1 cellular context compared by ENCODE assay signal in the genomic region with DNA sequence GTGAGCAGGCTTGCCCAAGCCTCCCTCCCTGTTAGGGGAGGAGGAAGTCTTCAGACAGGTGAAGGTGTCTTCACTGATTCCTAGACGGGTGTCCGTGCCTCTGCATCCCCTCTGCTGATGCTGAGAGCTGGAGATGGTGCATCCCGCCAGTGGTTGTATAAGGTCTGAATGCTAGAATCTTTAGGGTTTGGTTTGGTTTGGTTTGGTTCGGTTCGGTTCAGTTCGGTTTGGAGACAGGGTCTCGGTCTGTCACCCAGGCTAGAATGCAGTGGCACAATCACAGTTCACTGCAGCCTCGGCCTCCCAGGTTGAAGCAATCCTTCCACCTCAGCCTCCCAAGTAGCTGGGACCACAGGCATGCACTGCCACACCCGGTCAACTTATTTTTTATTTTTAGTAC.
TF ChIP-seq lines count a peak whose summit lies in the region.

No MANE protein-coding gene starts in this region.

TF ChIP-seq in SK-N-SH treated with all-trans-retinoic acid at 6 μM for 48 hours, 23 proteins besides CTCF, POLR2A, EP300 and RAD21:
- no peak for TF ChIP-seq ZNF70 (CRISPR knock-in tag; IDR thresholded peaks at IDR 0.05)
- no peak for TF ChIP-seq RARB (CRISPR knock-in tag; IDR thresholded peaks at IDR 0.05)
- TF ChIP-seq, protein P1, sequence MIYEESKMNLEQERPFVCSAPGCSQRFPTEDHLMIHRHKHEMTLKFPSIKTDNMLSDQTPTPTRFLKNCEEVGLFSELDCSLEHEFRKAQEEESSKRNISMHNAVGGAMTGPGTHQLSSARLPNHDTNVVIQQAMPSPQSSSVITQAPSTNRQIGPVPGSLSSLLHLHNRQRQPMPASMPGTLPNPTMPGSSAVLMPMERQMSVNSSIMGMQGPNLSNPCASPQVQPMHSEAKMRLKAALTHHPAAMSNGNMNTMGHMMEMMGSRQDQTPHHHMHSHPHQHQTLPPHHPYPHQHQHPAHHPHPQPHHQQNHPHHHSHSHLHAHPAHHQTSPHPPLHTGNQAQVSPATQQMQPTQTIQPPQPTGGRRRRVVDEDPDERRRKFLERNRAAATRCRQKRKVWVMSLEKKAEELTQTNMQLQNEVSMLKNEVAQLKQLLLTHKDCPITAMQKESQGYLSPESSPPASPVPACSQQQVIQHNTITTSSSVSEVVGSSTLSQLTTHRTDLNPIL (CRISPR knock-in tag; IDR thresholded peaks at IDR 0.05; ENCODE audit: low read depth): no peak
- TF ChIP-seq, protein P2, sequence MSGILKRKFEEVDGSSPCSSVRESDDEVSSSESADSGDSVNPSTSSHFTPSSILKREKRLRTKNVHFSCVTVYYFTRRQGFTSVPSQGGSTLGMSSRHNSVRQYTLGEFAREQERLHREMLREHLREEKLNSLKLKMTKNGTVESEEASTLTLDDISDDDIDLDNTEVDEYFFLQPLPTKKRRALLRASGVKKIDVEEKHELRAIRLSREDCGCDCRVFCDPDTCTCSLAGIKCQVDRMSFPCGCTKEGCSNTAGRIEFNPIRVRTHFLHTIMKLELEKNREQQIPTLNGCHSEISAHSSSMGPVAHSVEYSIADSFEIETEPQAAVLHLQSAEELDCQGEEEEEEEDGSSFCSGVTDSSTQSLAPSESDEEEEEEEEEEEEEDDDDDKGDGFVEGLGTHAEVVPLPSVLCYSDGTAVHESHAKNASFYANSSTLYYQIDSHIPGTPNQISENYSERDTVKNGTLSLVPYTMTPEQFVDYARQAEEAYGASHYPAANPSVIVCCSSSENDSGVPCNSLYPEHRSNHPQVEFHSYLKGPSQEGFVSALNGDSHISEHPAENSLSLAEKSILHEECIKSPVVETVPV (CRISPR knock-in tag; IDR thresholded peaks at IDR 0.05): no peak
- no peak for TF ChIP-seq ZFP3 (CRISPR knock-in tag; IDR thresholded peaks at IDR 0.05)
- TF ChIP-seq ZC3H10 (CRISPR knock-in tag; IDR thresholded peaks at IDR 0.05): no peak
- no peak for TF ChIP-seq ZFP30 (CRISPR knock-in tag; IDR thresholded peaks at IDR 0.05)
- TF ChIP-seq, protein P3, sequence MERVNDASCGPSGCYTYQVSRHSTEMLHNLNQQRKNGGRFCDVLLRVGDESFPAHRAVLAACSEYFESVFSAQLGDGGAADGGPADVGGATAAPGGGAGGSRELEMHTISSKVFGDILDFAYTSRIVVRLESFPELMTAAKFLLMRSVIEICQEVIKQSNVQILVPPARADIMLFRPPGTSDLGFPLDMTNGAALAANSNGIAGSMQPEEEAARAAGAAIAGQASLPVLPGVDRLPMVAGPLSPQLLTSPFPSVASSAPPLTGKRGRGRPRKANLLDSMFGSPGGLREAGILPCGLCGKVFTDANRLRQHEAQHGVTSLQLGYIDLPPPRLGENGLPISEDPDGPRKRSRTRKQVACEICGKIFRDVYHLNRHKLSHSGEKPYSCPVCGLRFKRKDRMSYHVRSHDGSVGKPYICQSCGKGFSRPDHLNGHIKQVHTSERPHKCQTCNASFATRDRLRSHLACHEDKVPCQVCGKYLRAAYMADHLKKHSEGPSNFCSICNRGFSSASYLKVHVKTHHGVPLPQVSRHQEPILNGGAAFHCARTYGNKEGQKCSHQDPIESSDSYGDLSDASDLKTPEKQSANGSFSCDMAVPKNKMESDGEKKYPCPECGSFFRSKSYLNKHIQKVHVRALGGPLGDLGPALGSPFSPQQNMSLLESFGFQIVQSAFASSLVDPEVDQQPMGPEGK (CRISPR knock-in tag; IDR thresholded peaks at IDR 0.05; ENCODE audit: borderline replicate concordance): no peak
- no peak for TF ChIP-seq TCF4 (CRISPR knock-in tag; IDR thresholded peaks at IDR 0.05; ENCODE audit: borderline replicate concordance)
